Comparison of ENCODE assay signal across 8 cellular contexts in genomic region chr15:74240002-74240568, GRCh38. TPM values are rescaled to one million over a fixed set of nuclear protein-coding genes. Genes with fewer than 3 reads are reported as not detected.
DNase-seq lines count a peak whose midpoint lies in the region; ATAC-seq and TF ChIP-seq lines count a peak whose summit lies in the region.

No MANE protein-coding gene starts in this region.

- no peak overlapping the region for H3K4me3 Mint-ChIP-seq in activated CD8-positive, alpha-beta memory T cell treated with anti-CD3 and anti-CD28 coated beads, Interleukin-2, amount 10 ng/mL, durations not matched to agents 7 days and 5 days

- H3K4me3 ChIP-seq in prostate gland: no peak overlapping the region

- H3K27ac Mint-ChIP-seq in activated CD8-positive, alpha-beta memory T cell treated with anti-CD3 and anti-CD28 coated beads, Interleukin-2, amount 10 ng/mL, durations not matched to agents 7 days and 5 days: no peak overlapping the region

- no peak for ATAC-seq in HG02571 (IDR thresholded peaks at IDR 0.05; ENCODE audit: unreplicated experiment)
- no peak for ATAC-seq in activated CD8-positive, alpha-beta memory T cell treated with anti-CD3 and anti-CD28 coated beads, Interleukin-2, amount 10 ng/mL, durations not matched to agents 7 days and 5 days
- no peak for ATAC-seq in GM18505 (IDR thresholded peaks at IDR 0.05; ENCODE audit: unreplicated experiment)

- H3K4me1 ChIP-seq in prostate gland (replicated peaks): peaks cover 5% of the 10 kb centered on the region

- no peaks in the 10 kb centered on the region for H3K9me3 Mint-ChIP-seq in activated CD8-positive, alpha-beta memory T cell treated with anti-CD3 and anti-CD28 coated beads, Interleukin-2, amount 10 ng/mL, durations not matched to agents 7 days and 5 days (ENCODE audit: low read depth)

- H3K27me3 ChIP-seq in prostate gland (replicated peaks; ENCODE audit: insufficient read depth): peaks cover 2% of the 10 kb centered on the region

- peak; percentile 60 for TF ChIP-seq CTCF in AG09319 (IDR thresholded peaks at IDR 0.05; ENCODE audit: low read depth, low read length)
- peak in 2 of 4 experiments; percentile 67 to 74 for TF ChIP-seq CTCF in prostate gland (IDR thresholded peaks at IDR 0.05)

- CTCF ChIA-PET in activated CD8-positive, alpha-beta memory T cell treated with anti-CD3 and anti-CD28 coated beads, Interleukin-2, amount 10 ng/mL, durations not matched to agents 7 days and 5 days (lab: Charles Lee): no interaction called here

- peak; percentile 52 for DNase-seq in AG09319 (ENCODE audit: extremely low read depth, low read depth)
- DNase-seq in LoVo (ENCODE audit: low spot score): peak; percentile 60
- DNase-seq in SHP77 treated with DMSO at 0.1 percent for 48 hours (lab: John Stamatoyannopoulos, UW): peak; percentile 81
- DNase-seq in fibroblast of the conjunctiva (ENCODE audit: low read depth): peak; percentile 76
- DNase-seq in prostate gland (ENCODE audit: low spot score): peak; percentile 86
- no peak for DNase-seq in activated CD8-positive, alpha-beta memory T cell treated with anti-CD3 and anti-CD28 coated beads, Interleukin-2, amount 10 ng/mL, durations not matched to agents 7 days and 5 days

- no peaks in the 10 kb centered on the region for H3K36me3 Mint-ChIP-seq in activated CD8-positive, alpha-beta memory T cell treated with anti-CD3 and anti-CD28 coated beads, Interleukin-2, amount 10 ng/mL, durations not matched to agents 7 days and 5 days

- no peaks in the 10 kb centered on the region for H3K36me3 ChIP-seq in prostate gland

- no peaks in the 10 kb centered on the region for H3K9me3 ChIP-seq in prostate gland

- WGBS in prostate gland: 3% methylated on average over 5 of the region's 5 CpGs

- H3K27ac ChIP-seq in prostate gland: peak overlapping the region in 1 of 2 donors; percentile 0

- no peak for TF ChIP-seq POLR2A in prostate gland (IDR thresholded peaks at IDR 0.05)
- no peak for TF ChIP-seq POLR2A in GM18505 (IDR thresholded peaks at IDR 0.05; ENCODE audit: borderline replicate concordance, extremely low read depth, insufficient read depth, insufficient read length)

- no peaks in the 10 kb centered on the region for H3K4me1 Mint-ChIP-seq in activated CD8-positive, alpha-beta memory T cell treated with anti-CD3 and anti-CD28 coated beads, Interleukin-2, amount 10 ng/mL, durations not matched to agents 7 days and 5 days

- intact Hi-C loops in prostate gland (cut with DNase I): no loop called here

- peaks cover 16% of the 10 kb centered on the region for H3K27me3 Mint-ChIP-seq in activated CD8-positive, alpha-beta memory T cell treated with anti-CD3 and anti-CD28 coated beads, Interleukin-2, amount 10 ng/mL, durations not matched to agents 7 days and 5 days

RNA-seq across cellular contexts. Expression of gene CCDC33, which starts 4.0 kb away (rescaled TPM):
- total RNA-seq in prostate gland: 1 to 10 TPM in 1 of 2 donors, not detected in 1; 1.5 TPM
- total RNA-seq in activated CD8-positive, alpha-beta memory T cell treated with anti-CD3 and anti-CD28 coated beads, Interleukin-2, amount 10 ng/mL, durations not matched to agents 7 days and 5 days: not detected

RNA-seq across cellular contexts. Expression of gene STRA6, which starts 37.5 kb away (rescaled TPM):
- total RNA-seq in prostate gland: 1 to 10 TPM in 1 of 2 donors, under 1 TPM in 1; 0.77 to 1.8 TPM
- total RNA-seq in activated CD8-positive, alpha-beta memory T cell treated with anti-CD3 and anti-CD28 coated beads, Interleukin-2, amount 10 ng/mL, durations not matched to agents 7 days and 5 days: 1 to 10 TPM in 1 of 2 experiments, not detected in 1; 1.3 TPM
